ENCODE assay signal across 1 cellular context in genomic region chr4:139083533-139084424, GRCh38.
TF ChIP-seq lines count a peak whose summit lies in the region.

No MANE protein-coding gene starts in this region.

TF ChIP-seq in K562, 482 proteins besides CTCF, POLR2A, EP300 and RAD21 (continued from another document and continues in another):
- TF ChIP-seq ZNF639 (CRISPR knock-in tag; conservative IDR thresholded peaks at IDR 0.05 in 1 of 2, IDR thresholded peaks at IDR 0.05 in 1 of 2) (peak in 1 of 2 experiments; percentile 99; a peak in 1 of 4 replicates), ZBTB26 (CRISPR knock-in tag; IDR thresholded peaks at IDR 0.05) (peak; percentile 48; the same call in 1 of the 2 replicates), RERE (CRISPR knock-in tag; IDR thresholded peaks at IDR 0.05; ENCODE audit: borderline replicate concordance) (no peak), TAF1 (IDR thresholded peaks at IDR 0.05; ENCODE audit: control insufficient read depth, extremely low read depth, insufficient read depth, low read length, severe bottlenecking) (peak; percentile 83), LCOR (CRISPR knock-in tag; IDR thresholded peaks at IDR 0.05) (peak; percentile 46; the same call in 1 of the 2 replicates), RBFOX2 (IDR thresholded peaks at IDR 0.05; ENCODE audit: low read depth, low read length) (peak; percentile 94), HES1 (IDR thresholded peaks at IDR 0.05; ENCODE audit: low read depth) (no peak), ZNF586 (CRISPR knock-in tag; conservative IDR thresholded peaks at IDR 0.05) (no peak), MAZ (CRISPR knock-in tag; conservative IDR thresholded peaks at IDR 0.05 in 1 of 2, IDR thresholded peaks at IDR 0.05 in 1 of 2) (peak; percentile 6 to 39; a peak in 2 of 4 replicates), E2F4 (CRISPR knock-in tag; IDR thresholded peaks at IDR 0.05; ENCODE audit: low read depth) (peak; percentile 67; the same call in 1 of the 2 replicates), TEAD1 (CRISPR knock-in tag; IDR thresholded peaks at IDR 0.05) (peak in 1 of 2 experiments; percentile 80; a peak in 1 of 4 replicates), E2F8 (IDR thresholded peaks at IDR 0.05; ENCODE audit: low read depth, partially characterized antibody) (no peak), MYBL2 (IDR thresholded peaks at IDR 0.05; ENCODE audit: low read depth) (no peak; the same call in 1 of the 2 replicates), MYBL2 (CRISPR knock-in tag; IDR thresholded peaks at IDR 0.05; ENCODE audit: borderline replicate concordance) (no peak), ZMIZ1 (IDR thresholded peaks at IDR 0.05; ENCODE audit: low read depth in 2 of 2, low read length in 2 of 2) (no peak), FOXA3 (CRISPR knock-in tag; conservative IDR thresholded peaks at IDR 0.05 in 1 of 2, IDR thresholded peaks at IDR 0.05 in 1 of 2) (peak in 1 of 2 experiments; percentile 56; a peak in 2 of 4 replicates), POLR2G (IDR thresholded peaks at IDR 0.05; ENCODE audit: low read depth, low read length) (peak; percentile 92), EP400 (IDR thresholded peaks at IDR 0.05) (peak; percentile 85), PRDM10 (IDR thresholded peaks at IDR 0.05; ENCODE audit: partially characterized antibody) (no peak), MIER1 (IDR thresholded peaks at IDR 0.05; ENCODE audit: low read depth) (no peak), REST (CRISPR knock-in tag; IDR thresholded peaks at IDR 0.05; ENCODE audit: low read depth) (0 out of 2 replicates have a peak, but pooled peaks have one; percentile 10), ZFP1 (CRISPR knock-in tag; IDR thresholded peaks at IDR 0.05) (no peak), HBP1 (CRISPR knock-in tag; IDR thresholded peaks at IDR 0.05) (peak; percentile 29; the same call in 1 of the 2 replicates)
